ENCODE assay signal across 12 cellular contexts in the genomic region with DNA sequence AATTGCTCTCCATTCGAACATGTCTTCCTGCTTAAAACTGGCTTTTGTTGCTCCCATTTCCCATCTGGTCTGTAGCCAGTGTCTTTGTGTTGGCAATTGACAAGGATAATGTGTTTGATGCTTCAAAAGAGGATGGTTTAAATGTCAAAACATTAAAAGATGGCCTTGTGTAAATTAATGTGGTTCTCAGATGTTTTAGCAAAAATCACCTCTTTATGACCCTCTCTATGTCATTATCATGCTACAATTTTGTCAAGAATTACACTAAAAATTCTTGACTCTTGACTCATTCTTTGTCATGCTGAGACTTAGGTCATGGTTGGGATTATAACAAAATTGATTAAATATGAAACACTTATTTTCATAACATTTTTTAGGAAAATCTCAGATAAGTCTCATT. TPM values are rescaled to one million over a fixed set of nuclear protein-coding genes. Genes with fewer than 3 reads are reported as not detected.
A peak's percentile ranks its signal among the peaks of the same experiment; 100 is the strongest.
DNase-seq lines count a peak whose midpoint lies in the region; ATAC-seq and TF ChIP-seq lines count a peak whose summit lies in the region.
"Had no signal": no experiment of that assay in that cellular context is flagged by ENCODE, and none has a peak within 500 bp of the region (broad histone marks: within the 10 kb centered on the region; RNA-seq: fewer than 3 reads in every experiment).

No MANE protein-coding gene starts in this region.

- peak overlapping the region in 1 of 2 donors; percentile 55 for H3K4me3 Mint-ChIP-seq in activated T-cell treated with anti-CD3 and anti-CD28 coated beads, Interleukin-2, amount 50 U/mL, for 72 hours
- no peak overlapping the region for H3K4me3 Mint-ChIP-seq in stimulated activated memory B cell treated with anti-CD40 and anti-IgM and Interleukin-4, amounts not matched to agents 10 μg/mL and 1 μg/mL and 100 μg/mL, for 72 hours

- ATAC-seq in activated T-cell treated with anti-CD3 and anti-CD28 coated beads, Interleukin-2, amount 50 U/mL, for 72 hours (replicated peaks in 1 of 2), result peak in 1 of 2 donors; percentile 41
- ATAC-seq in SK-N-SH treated with all-trans-retinoic acid at 6 μM for 48 hours (peak; percentile 65), HG02840 (IDR thresholded peaks at IDR 0.05; ENCODE audit: low FRiP score, unreplicated experiment) (no peak), GM18867 (IDR thresholded peaks at IDR 0.05; ENCODE audit: unreplicated experiment) (no peak)
- no peak for ATAC-seq in stimulated activated memory B cell treated with anti-CD40 and anti-IgM and Interleukin-4, amounts not matched to agents 10 μg/mL and 1 μg/mL and 100 μg/mL, for 72 hours

- peak overlapping the region; percentile 35 for H3K27ac Mint-ChIP-seq in activated T-cell treated with anti-CD3 and anti-CD28 coated beads, Interleukin-2, amount 50 U/mL, for 72 hours
- peak overlapping the region; percentile 76 for H3K27ac Mint-ChIP-seq in stimulated activated memory B cell treated with anti-CD40 and anti-IgM and Interleukin-4, amounts not matched to agents 10 μg/mL and 1 μg/mL and 100 μg/mL, for 72 hours

- H3K9me3 Mint-ChIP-seq in activated T-cell treated with anti-CD3 and anti-CD28 coated beads, Interleukin-2, amount 50 U/mL, for 72 hours, result no peaks in the 10 kb centered on the region
- H3K9me3 Mint-ChIP-seq in stimulated activated memory B cell treated with anti-CD40 and anti-IgM and Interleukin-4, amounts not matched to agents 10 μg/mL and 1 μg/mL and 100 μg/mL, for 72 hours, result no peaks in the 10 kb centered on the region

- no peak for DNase-seq in activated T-cell treated with anti-CD3 and anti-CD28 coated beads, Interleukin-2, amount 50 U/mL, for 72 hours
- DNase-seq in activated T-cell treated with anti-CD3 and anti-CD28 coated beads for 4 hours, result no peak
- peak; percentile 86 for DNase-seq in fibroblast of the aortic adventitia (ENCODE audit: low read depth)
- DNase-seq in SHP77 (lab: John Stamatoyannopoulos, UW), result no peak
- DNase-seq: erythroblast, naive B cell, NCI-H146, SIG-M5 had no signal

- no peak overlapping the region for H3K4me3 ChIP-seq in fibroblast of the aortic adventitia (ENCODE audit: low read depth, low read length)

- H3K27me3 Mint-ChIP-seq in activated T-cell treated with anti-CD3 and anti-CD28 coated beads, Interleukin-2, amount 50 U/mL, for 72 hours (ENCODE audit: low read depth), result no peaks in the 10 kb centered on the region
- H3K27me3 Mint-ChIP-seq in stimulated activated memory B cell treated with anti-CD40 and anti-IgM and Interleukin-4, amounts not matched to agents 10 μg/mL and 1 μg/mL and 100 μg/mL, for 72 hours, result no peaks in the 10 kb centered on the region
- H3K27me3 Mint-ChIP-seq: naive B cell had no signal

- no peak for TF ChIP-seq CTCF in fibroblast of the aortic adventitia (IDR thresholded peaks at IDR 0.05; ENCODE audit: insufficient read depth, low read length)

- peaks cover 4 to 13% of the 10 kb centered on the region in 2 donors for H3K36me3 Mint-ChIP-seq in activated T-cell treated with anti-CD3 and anti-CD28 coated beads, Interleukin-2, amount 50 U/mL, for 72 hours (ENCODE audit: insufficient read depth in 2 of 2)
- H3K36me3 Mint-ChIP-seq in stimulated activated memory B cell treated with anti-CD40 and anti-IgM and Interleukin-4, amounts not matched to agents 10 μg/mL and 1 μg/mL and 100 μg/mL, for 72 hours, result peaks cover 47% of the 10 kb centered on the region

- H3K4me1 Mint-ChIP-seq in activated T-cell treated with anti-CD3 and anti-CD28 coated beads, Interleukin-2, amount 50 U/mL, for 72 hours (ENCODE audit: low read depth), result peaks cover 75% of the 10 kb centered on the region
- H3K4me1 Mint-ChIP-seq in stimulated activated memory B cell treated with anti-CD40 and anti-IgM and Interleukin-4, amounts not matched to agents 10 μg/mL and 1 μg/mL and 100 μg/mL, for 72 hours, result peaks cover 81% of the 10 kb centered on the region

TF ChIP-seq in SK-N-SH treated with all-trans-retinoic acid at 6 μM for 48 hours, 23 proteins besides CTCF, POLR2A, EP300 and RAD21:
- TF ChIP-seq, protein P1, sequence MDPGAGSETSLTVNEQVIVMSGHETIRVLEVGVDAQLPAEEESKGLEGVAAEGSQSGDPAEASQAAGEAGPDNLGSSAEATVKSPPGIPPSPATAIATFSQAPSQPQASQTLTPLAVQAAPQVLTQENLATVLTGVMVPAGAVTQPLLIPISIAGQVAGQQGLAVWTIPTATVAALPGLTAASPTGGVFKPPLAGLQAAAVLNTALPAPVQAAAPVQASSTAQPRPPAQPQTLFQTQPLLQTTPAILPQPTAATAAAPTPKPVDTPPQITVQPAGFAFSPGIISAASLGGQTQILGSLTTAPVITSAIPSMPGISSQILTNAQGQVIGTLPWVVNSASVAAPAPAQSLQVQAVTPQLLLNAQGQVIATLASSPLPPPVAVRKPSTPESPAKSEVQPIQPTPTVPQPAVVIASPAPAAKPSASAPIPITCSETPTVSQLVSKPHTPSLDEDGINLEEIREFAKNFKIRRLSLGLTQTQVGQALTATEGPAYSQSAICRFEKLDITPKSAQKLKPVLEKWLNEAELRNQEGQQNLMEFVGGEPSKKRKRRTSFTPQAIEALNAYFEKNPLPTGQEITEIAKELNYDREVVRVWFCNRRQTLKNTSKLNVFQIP (CRISPR knock-in tag; IDR thresholded peaks at IDR 0.05; ENCODE audit: borderline replicate concordance, low read depth), result no peak
- TF ChIP-seq ZNF565 (CRISPR knock-in tag; conservative IDR thresholded peaks at IDR 0.05; ENCODE audit: low read depth), result no peak
- no peak for TF ChIP-seq GLIS3 (CRISPR knock-in tag; IDR thresholded peaks at IDR 0.05)
- TF ChIP-seq ZFP3 (CRISPR knock-in tag; IDR thresholded peaks at IDR 0.05), result no peak
- TF ChIP-seq, protein P2, sequence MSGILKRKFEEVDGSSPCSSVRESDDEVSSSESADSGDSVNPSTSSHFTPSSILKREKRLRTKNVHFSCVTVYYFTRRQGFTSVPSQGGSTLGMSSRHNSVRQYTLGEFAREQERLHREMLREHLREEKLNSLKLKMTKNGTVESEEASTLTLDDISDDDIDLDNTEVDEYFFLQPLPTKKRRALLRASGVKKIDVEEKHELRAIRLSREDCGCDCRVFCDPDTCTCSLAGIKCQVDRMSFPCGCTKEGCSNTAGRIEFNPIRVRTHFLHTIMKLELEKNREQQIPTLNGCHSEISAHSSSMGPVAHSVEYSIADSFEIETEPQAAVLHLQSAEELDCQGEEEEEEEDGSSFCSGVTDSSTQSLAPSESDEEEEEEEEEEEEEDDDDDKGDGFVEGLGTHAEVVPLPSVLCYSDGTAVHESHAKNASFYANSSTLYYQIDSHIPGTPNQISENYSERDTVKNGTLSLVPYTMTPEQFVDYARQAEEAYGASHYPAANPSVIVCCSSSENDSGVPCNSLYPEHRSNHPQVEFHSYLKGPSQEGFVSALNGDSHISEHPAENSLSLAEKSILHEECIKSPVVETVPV (CRISPR knock-in tag; IDR thresholded peaks at IDR 0.05), result no peak
- TF ChIP-seq ISL1 (CRISPR knock-in tag; IDR thresholded peaks at IDR 0.05), result peak; percentile 81
- TF ChIP-seq, protein P3, sequence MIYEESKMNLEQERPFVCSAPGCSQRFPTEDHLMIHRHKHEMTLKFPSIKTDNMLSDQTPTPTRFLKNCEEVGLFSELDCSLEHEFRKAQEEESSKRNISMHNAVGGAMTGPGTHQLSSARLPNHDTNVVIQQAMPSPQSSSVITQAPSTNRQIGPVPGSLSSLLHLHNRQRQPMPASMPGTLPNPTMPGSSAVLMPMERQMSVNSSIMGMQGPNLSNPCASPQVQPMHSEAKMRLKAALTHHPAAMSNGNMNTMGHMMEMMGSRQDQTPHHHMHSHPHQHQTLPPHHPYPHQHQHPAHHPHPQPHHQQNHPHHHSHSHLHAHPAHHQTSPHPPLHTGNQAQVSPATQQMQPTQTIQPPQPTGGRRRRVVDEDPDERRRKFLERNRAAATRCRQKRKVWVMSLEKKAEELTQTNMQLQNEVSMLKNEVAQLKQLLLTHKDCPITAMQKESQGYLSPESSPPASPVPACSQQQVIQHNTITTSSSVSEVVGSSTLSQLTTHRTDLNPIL (CRISPR knock-in tag; IDR thresholded peaks at IDR 0.05; ENCODE audit: low read depth), result peak; percentile 55; the same call in 1 of the 2 replicates
- TF ChIP-seq ZNF70 (CRISPR knock-in tag; IDR thresholded peaks at IDR 0.05), result no peak
- TF ChIP-seq ARNTL (CRISPR knock-in tag; IDR thresholded peaks at IDR 0.05; ENCODE audit: borderline replicate concordance, low read depth), result no peak
- peak; percentile 54; the same call in 1 of the 2 replicates for TF ChIP-seq TOX (CRISPR knock-in tag; IDR thresholded peaks at IDR 0.05; ENCODE audit: borderline replicate concordance)
- no peak for TF ChIP-seq ZNF8 (CRISPR knock-in tag; IDR thresholded peaks at IDR 0.05)
- no peak for TF ChIP-seq RARB (CRISPR knock-in tag; IDR thresholded peaks at IDR 0.05)
- no peak for TF ChIP-seq TCF4 (CRISPR knock-in tag; IDR thresholded peaks at IDR 0.05; ENCODE audit: borderline replicate concordance)
- TF ChIP-seq ZC3H10 (CRISPR knock-in tag; IDR thresholded peaks at IDR 0.05), result no peak
- no peak for TF ChIP-seq ESRRG (CRISPR knock-in tag; IDR thresholded peaks at IDR 0.05)
- TF ChIP-seq ZFP30 (CRISPR knock-in tag; IDR thresholded peaks at IDR 0.05), result no peak
- TF ChIP-seq, protein P4, sequence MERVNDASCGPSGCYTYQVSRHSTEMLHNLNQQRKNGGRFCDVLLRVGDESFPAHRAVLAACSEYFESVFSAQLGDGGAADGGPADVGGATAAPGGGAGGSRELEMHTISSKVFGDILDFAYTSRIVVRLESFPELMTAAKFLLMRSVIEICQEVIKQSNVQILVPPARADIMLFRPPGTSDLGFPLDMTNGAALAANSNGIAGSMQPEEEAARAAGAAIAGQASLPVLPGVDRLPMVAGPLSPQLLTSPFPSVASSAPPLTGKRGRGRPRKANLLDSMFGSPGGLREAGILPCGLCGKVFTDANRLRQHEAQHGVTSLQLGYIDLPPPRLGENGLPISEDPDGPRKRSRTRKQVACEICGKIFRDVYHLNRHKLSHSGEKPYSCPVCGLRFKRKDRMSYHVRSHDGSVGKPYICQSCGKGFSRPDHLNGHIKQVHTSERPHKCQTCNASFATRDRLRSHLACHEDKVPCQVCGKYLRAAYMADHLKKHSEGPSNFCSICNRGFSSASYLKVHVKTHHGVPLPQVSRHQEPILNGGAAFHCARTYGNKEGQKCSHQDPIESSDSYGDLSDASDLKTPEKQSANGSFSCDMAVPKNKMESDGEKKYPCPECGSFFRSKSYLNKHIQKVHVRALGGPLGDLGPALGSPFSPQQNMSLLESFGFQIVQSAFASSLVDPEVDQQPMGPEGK (CRISPR knock-in tag; IDR thresholded peaks at IDR 0.05; ENCODE audit: borderline replicate concordance), result no peak

RNA-seq across cellular contexts. Expression of a gene that starts 47.4 kb away (rescaled TPM):
- total RNA-seq in activated T-cell treated with anti-CD3 and anti-CD28 coated beads, Interleukin-2, amount 50 U/mL, for 72 hours, result 10 to 100 TPM; 32.7 to 44.4 TPM
- 8.7 and 10.8 TPM in 2 replicates for total RNA-seq in fibroblast of the aortic adventitia (ENCODE audit: low replicate concordance)
